15 cellular contexts compared by ENCODE assay signal in the genomic region with DNA sequence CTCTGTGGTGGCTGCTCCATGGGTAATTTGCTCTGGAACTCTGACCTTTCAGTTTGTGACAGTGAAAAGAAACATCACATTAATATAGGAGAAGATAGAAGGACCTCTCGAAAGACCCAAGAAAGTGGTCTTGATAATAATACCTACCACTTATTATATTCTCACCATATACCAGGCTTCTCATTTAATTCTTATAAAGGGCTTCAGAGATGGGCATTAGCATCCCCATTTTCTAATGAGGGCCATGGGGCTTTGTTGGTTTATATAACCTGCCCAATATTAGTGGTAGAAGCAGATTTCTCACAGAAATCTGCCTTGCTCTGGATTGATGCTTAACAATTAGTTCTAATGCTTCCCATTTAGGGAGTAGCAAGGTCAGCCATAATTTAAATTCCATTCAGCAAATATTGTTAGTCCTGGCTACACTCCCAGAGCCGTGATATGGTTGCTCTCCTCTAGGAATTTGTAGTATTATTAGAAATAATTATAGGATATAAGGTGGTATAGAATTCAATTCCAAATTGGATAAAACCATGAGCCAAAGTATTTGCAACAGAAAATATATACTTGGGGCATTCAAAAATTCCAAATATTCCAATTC. TPM values are rescaled to one million over a fixed set of nuclear protein-coding genes. Genes with fewer than 3 reads are reported as not detected.
A peak's percentile ranks its signal among the peaks of the same experiment; 100 is the strongest.
DNase-seq lines count a peak whose midpoint lies in the region; ATAC-seq, FAIRE-seq and TF ChIP-seq lines count a peak whose summit lies in the region.
"Had no signal": no experiment of that assay in that cellular context is flagged by ENCODE, and none has a peak within 500 bp of the region (broad histone marks: within the 10 kb centered on the region; RNA-seq: fewer than 3 reads in every experiment).

No MANE protein-coding gene starts in this region.

- no peaks in the 10 kb centered on the region for H3K27me3 Mint-ChIP-seq in osteocyte (ENCODE audit: unreplicated experiment)
- H3K27me3 Mint-ChIP-seq: naive B cell had no signal

- intact Hi-C loops in kidney (cut with DNase I): no loop called here

- no peak for ATAC-seq in HG03457 (IDR thresholded peaks at IDR 0.05; ENCODE audit: unreplicated experiment)
- ATAC-seq in HG03342 (IDR thresholded peaks at IDR 0.05; ENCODE audit: unreplicated experiment): no peak
- ATAC-seq: activated T-cell treated with anti-CD3 and anti-CD28 coated beads, Interleukin-2, amount 50 U/mL, for 72 hours; Right ventricle myocardium inferior had no signal

- no peak overlapping the region for H3K27ac ChIP-seq in kidney (ENCODE audit: low read depth in 2 of 2, low read length in 2 of 2)
- H3K27ac ChIP-seq: cardiac muscle cell had no signal

- H3K36me3 Mint-ChIP-seq in osteocyte (ENCODE audit: unreplicated experiment): no peaks in the 10 kb centered on the region
- H3K36me3 Mint-ChIP-seq: CD14-positive monocyte had no signal

- peaks cover 0 to 4% of the 10 kb centered on the region in 2 donors for H3K4me1 ChIP-seq in kidney (ENCODE audit: control insufficient read depth in 1 of 2, insufficient read depth in 1 of 2, low read depth in 1 of 2, low read length in 2 of 2)

- H3K9me3 Mint-ChIP-seq in osteocyte (ENCODE audit: unreplicated experiment): peaks cover 7% of the 10 kb centered on the region

- H3K4me3 ChIP-seq in kidney (ENCODE audit: low read length in 2 of 2): no peak overlapping the region
- H3K4me3 ChIP-seq: cardiac muscle cell, esophagus muscularis mucosa had no signal

- no peaks in the 10 kb centered on the region for H3K9me3 ChIP-seq in kidney (ENCODE audit: control insufficient read depth in 1 of 2, low read length in 2 of 2)
- H3K9me3 ChIP-seq: esophagus muscularis mucosa had no signal

- peaks cover 71% of the 10 kb centered on the region for H3K4me1 Mint-ChIP-seq in osteocyte (ENCODE audit: unreplicated experiment)

- no peak for FAIRE-seq in kidney (lab: Jason Lieb, UNC)

- H3K27ac Mint-ChIP-seq in osteocyte (ENCODE audit: unreplicated experiment): peak overlapping the region; percentile 77
- H3K27ac Mint-ChIP-seq: activated T-cell treated with anti-CD3 and anti-CD28 coated beads, Interleukin-2, amount 50 U/mL, for 72 hours; CD14-positive monocyte; naive B cell had no signal

- no peak overlapping the region for H3K9ac ChIP-seq in kidney (ENCODE audit: low read length in 2 of 2)

- H3K36me3 ChIP-seq in kidney (ENCODE audit: control insufficient read depth in 1 of 2, insufficient read depth in 2 of 2, low read length in 2 of 2): no peaks in the 10 kb centered on the region
- H3K36me3 ChIP-seq: cardiac muscle cell, esophagus muscularis mucosa had no signal

- TF ChIP-seq CTCF in osteocyte (IDR thresholded peaks at IDR 0.05) (no peak), kidney (IDR thresholded peaks at IDR 0.05; ENCODE audit: borderline replicate concordance, extremely low read depth, insufficient read depth) (no peak)

- peak; percentile 78 for DNase-seq in DMS53 treated with DMSO at 0.1 percent for 48 hours (lab: John Stamatoyannopoulos, UW; ENCODE audit: unreplicated experiment)
- DNase-seq in NCI-H2227 (lab: John Stamatoyannopoulos, UW; ENCODE audit: unreplicated experiment): peak; percentile 64
- DNase-seq in cerebellar cortex (ENCODE audit: low spot score): peak; percentile 76
- DNase-seq in osteocyte (ENCODE audit: extremely low spot score, unreplicated experiment): no peak
- no peak for DNase-seq in NCI-H446 treated with DMSO at 0.1 percent for 48 hours (lab: John Stamatoyannopoulos, UW)
- DNase-seq in kidney: no peak
- DNase-seq: activated T-cell treated with anti-CD3 and anti-CD28 coated beads, Interleukin-2, amount 50 U/mL, for 72 hours; naive B cell; stimulated activated CD8-positive, alpha-beta memory T cell treated with anti-CD3 and anti-CD28 coated beads, Interleukin-4, amount 100 ng/mL, for 48 hours had no signal

- H3K4me3 Mint-ChIP-seq in osteocyte (ENCODE audit: unreplicated experiment): no peak overlapping the region
- H3K4me3 Mint-ChIP-seq: activated T-cell treated with anti-CD3 and anti-CD28 coated beads, Interleukin-2, amount 50 U/mL, for 72 hours; CD14-positive monocyte; naive B cell had no signal

RNA-seq across cellular contexts. Expression of a gene that starts 7.4 kb away (rescaled TPM):
- total RNA-seq in osteocyte: 16.3 and 16.9 TPM in 2 replicates
- 8.7 TPM for total RNA-seq in kidney
- polyA plus RNA-seq in kidney (ENCODE audit: insufficient read depth, low read depth, low replicate concordance): 12.2 TPM

RNA-seq across cellular contexts. Expression of a gene that starts 7.8 kb away (rescaled TPM):
- total RNA-seq in osteocyte (1.6 and 2.5 TPM in 2 replicates), kidney (9.2 TPM)
- polyA plus RNA-seq in kidney (ENCODE audit: insufficient read depth, low read depth, low replicate concordance): 2.8 TPM

Comparison
In these comparisons a context has a peak if more than half of its experiments do, and no peak if none do; other contexts are left out.
1. DNase-seq: peak in DMS53 treated with DMSO at 0.1 percent for 48 hours (single experiment), NCI-H2227 (single experiment) and cerebellar cortex (single experiment); none in osteocyte (single experiment), NCI-H446 treated with DMSO at 0.1 percent for 48 hours (single experiment) and kidney (single experiment).